ENCODE assay signal across 19 cellular contexts in genomic region chr15:80182611-80183210, GRCh38. TPM values are rescaled to one million over a fixed set of nuclear protein-coding genes. Genes with fewer than 3 reads are reported as not detected.
DNase-seq lines count a peak whose midpoint lies in the region; ATAC-seq and TF ChIP-seq lines count a peak whose summit lies in the region.
"Had no signal": no experiment of that assay in that cellular context is flagged by ENCODE, and none has a peak within 500 bp of the region (broad histone marks: within the 10 kb centered on the region; RNA-seq: fewer than 3 reads in every experiment).

No MANE protein-coding gene starts in this region.

- DNase-seq in AG10803 (ENCODE audit: low read depth) = peak; percentile 87
- DNase-seq in LHCN-M2 (ENCODE audit: low read depth) = peak; percentile 95
- DNase-seq in cardiac fibroblast (ENCODE audit: low read depth in 2 of 2) = peak; percentile 43 to 90
- DNase-seq in iris pigment epithelial cell (ENCODE audit: low read depth) = peak; percentile 68
- no peak for DNase-seq in DMS79 treated with DMSO at 0.1 percent for 48 hours (lab: John Stamatoyannopoulos, UW)
- no peak for DNase-seq in GDM1 (lab: John Stamatoyannopoulos, UW)
- DNase-seq in effector CD8-positive, alpha-beta T cell (lab: John Stamatoyannopoulos, UW) = no peak
- DNase-seq: activated naive CD4-positive, alpha-beta T cell treated with anti-CD3 and anti-CD28 coated beads for 36 hours; CD4-positive, CD25-positive, alpha-beta regulatory T cell; cortex of kidney; kidney glomerular epithelial cell; naive B cell; NCI-H1417; NCI-H748 treated with DMSO at 0.1 percent for 48 hours; right lobe of liver; SHP77; stomach had no signal

- H3K4me3 ChIP-seq in AG10803 (ENCODE audit: low read length) (no peak overlapping the region), cardiac fibroblast (replicated peaks in 1 of 2; ENCODE audit: low read depth in 2 of 2, low read length in 2 of 2) (no peak overlapping the region)
- H3K4me3 ChIP-seq: gastroesophageal sphincter, right lobe of liver, stomach had no signal

- no peak for ATAC-seq in GM18502 (IDR thresholded peaks at IDR 0.05; ENCODE audit: poor library complexity, unreplicated experiment)
- ATAC-seq: gastroesophageal sphincter, right lobe of liver had no signal

- TF ChIP-seq CTCF in AG10803 (conservative IDR thresholded peaks at IDR 0.05; ENCODE audit: low read length) (no peak), cardiac fibroblast (IDR thresholded peaks at IDR 0.05; ENCODE audit: low read depth, low read length) (no peak)

RNA-seq across cellular contexts. Expression of gene FAH, which starts 29.9 kb away (rescaled TPM):
- total RNA-seq in LHCN-M2 (2014; rRNA removed) = 29.7 and 30.1 TPM in 2 replicates
- polyA plus RNA-seq in LHCN-M2 (2012) = 54.3 TPM

Comparison
In these comparisons a context has a peak if more than half of its experiments do, and no peak if none do; other contexts are left out.
1. DNase-seq: peak in AG10803 (single experiment), LHCN-M2 (single experiment), cardiac fibroblast (2 of 2) and iris pigment epithelial cell (single experiment); none in DMS79 treated with DMSO at 0.1 percent for 48 hours (single experiment), GDM1 (single experiment) and effector CD8-positive, alpha-beta T cell (single experiment).